Comparison of ENCODE assay signal across 30 cellular contexts in the genomic region with DNA sequence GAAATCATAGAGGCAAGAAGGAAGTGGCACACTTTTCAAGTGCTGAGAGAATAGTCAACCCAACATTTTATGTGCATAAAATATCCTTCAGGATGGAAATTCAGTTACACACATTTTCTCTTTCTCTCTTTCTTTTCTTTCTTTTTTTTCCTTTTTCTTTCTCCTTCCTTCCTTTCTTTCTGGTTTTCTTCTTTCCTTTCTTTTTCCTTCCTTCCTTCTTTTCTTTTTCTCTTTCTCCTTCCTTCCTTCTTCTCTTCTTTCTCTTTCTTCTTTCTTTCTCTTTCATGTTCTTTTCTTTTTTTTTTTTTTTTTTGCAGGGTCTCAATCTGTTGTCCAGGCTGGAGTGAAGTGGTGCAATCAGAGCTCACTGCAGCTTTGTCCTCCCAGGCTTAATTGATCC. TPM values are rescaled to one million over a fixed set of nuclear protein-coding genes. Genes with fewer than 3 reads are reported as not detected.
"Had no signal": no experiment of that assay in that cellular context is flagged by ENCODE, and none has a peak within 500 bp of the region (broad histone marks: within the 10 kb centered on the region; RNA-seq: fewer than 3 reads in every experiment).

No MANE protein-coding gene starts in this region.

- FAIRE-seq: bronchial epithelial cell, frontal cortex, TTC549 had no signal

- H3K27me3 ChIP-seq: esophagus muscularis mucosa, hepatocyte, left lung, neutrophil, ovary, right atrium auricular region, suprapubic skin, tibial nerve had no signal

- H3K9me3 Mint-ChIP-seq: activated CD4-positive, alpha-beta T cell treated with anti-CD3 and anti-CD28 coated beads, Interleukin-2, amount 10 ng/mL, durations not matched to agents 7 days and 5 days; activated naive CD4-positive, alpha-beta T cell treated with anti-CD3 and anti-CD28 coated beads, Interleukin-2, amount 10 ng/mL, durations not matched to agents 7 days and 5 days; activated T-cell treated with anti-CD3 and anti-CD28 coated beads, Interleukin-2, amount 50 U/mL, for 4 hours; immature natural killer cell; naive thymus-derived CD8-positive, alpha-beta T cell had no signal

- H3K36me3 Mint-ChIP-seq: activated naive CD4-positive, alpha-beta T cell treated with anti-CD3 and anti-CD28 coated beads, Interleukin-2, amount 10 ng/mL, durations not matched to agents 7 days and 5 days; immature natural killer cell; mesothelial cell of epicardium; naive thymus-derived CD8-positive, alpha-beta T cell had no signal

- H3K27ac Mint-ChIP-seq: activated CD4-positive, alpha-beta T cell treated with anti-CD3 and anti-CD28 coated beads, Interleukin-2, amount 10 ng/mL, durations not matched to agents 7 days and 5 days; activated naive CD4-positive, alpha-beta T cell treated with anti-CD3 and anti-CD28 coated beads, Interleukin-2, amount 10 ng/mL, durations not matched to agents 7 days and 5 days; mesothelial cell of epicardium; T-helper 2 cell treated with Interferon-gamma antibody and Interleukin-4, amounts not matched to agents 5 μg/mL and 100 μg/mL, for 36 hours had no signal

- H3K9me3 ChIP-seq: neutrophil, ovary, prostate gland, suprapubic skin had no signal

- H2AFZ ChIP-seq: hepatocyte had no signal

- H3K79me2 ChIP-seq: hepatocyte had no signal

- H3K27ac ChIP-seq: coronary artery, esophagus muscularis mucosa, hepatocyte, left lung, neutrophil, ovary, prostate gland, right atrium auricular region, suprapubic skin, tibial nerve, WERI-Rb-1 had no signal

- H3K36me3 ChIP-seq: esophagus muscularis mucosa, left lung, neutrophil, ovary, prostate gland, right atrium auricular region, suprapubic skin, tibial nerve, WERI-Rb-1 had no signal

- ATAC-seq: activated T-cell treated with anti-CD3 and anti-CD28 coated beads, Interleukin-2, amount 50 U/mL, for 4 hours; left lung; naive thymus-derived CD8-positive, alpha-beta T cell; stimulated activated naive CD8-positive, alpha-beta T cell treated with anti-CD3 and anti-CD28 coated beads, Interleukin-15, Interleukin-2, amounts not matched to agents 100 U/mL and 50 U/mL, for 24 hours had no signal

- H3K4me3 ChIP-seq: coronary artery, esophagus muscularis mucosa, hepatocyte, left lung, lung, ovary, prostate gland, right atrium auricular region, suprapubic skin, tibial nerve had no signal

- H3K4me3 Mint-ChIP-seq: activated CD4-positive, alpha-beta T cell treated with anti-CD3 and anti-CD28 coated beads, Interleukin-2, amount 10 ng/mL, durations not matched to agents 7 days and 5 days; activated naive CD4-positive, alpha-beta T cell treated with anti-CD3 and anti-CD28 coated beads, Interleukin-2, amount 10 ng/mL, durations not matched to agents 7 days and 5 days; activated T-cell treated with anti-CD3 and anti-CD28 coated beads, Interleukin-2, amount 50 U/mL, for 4 hours; mesothelial cell of epicardium; T-helper 2 cell treated with Interferon-gamma antibody and Interleukin-4, amounts not matched to agents 5 μg/mL and 100 μg/mL, for 36 hours had no signal

- H3K4me2 ChIP-seq: hepatocyte had no signal

- H3K27me3 Mint-ChIP-seq: naive thymus-derived CD8-positive, alpha-beta T cell had no signal

- DNase-seq: activated CD4-positive, alpha-beta T cell treated with anti-CD3 and anti-CD28 coated beads, Interleukin-2, amount 10 ng/mL, durations not matched to agents 7 days and 5 days; activated CD4-positive, CD25-positive, alpha-beta regulatory T cell treated with anti-CD3 and anti-CD28 coated beads, Interleukin-2, amount 50 U/mL, for 72 hours; activated effector memory CD4-positive, alpha-beta T cell treated with Interleukin-2 at 50 U/mL for 16 hours; activated naive CD4-positive, alpha-beta T cell treated with anti-CD3 and anti-CD28 coated beads, Interleukin-2, amount 10 ng/mL, durations not matched to agents 7 days and 5 days; activated T-cell treated with anti-CD3 and anti-CD28 coated beads, Interleukin-2, amount 50 U/mL, for 4 hours; cerebellar nuclear complex; glutamatergic neuron; immature natural killer cell; kidney glomerular epithelial cell; left lung; naive thymus-derived CD8-positive, alpha-beta T cell; ovary; stimulated activated CD4-positive, alpha-beta T cell treated with anti-CD3 and anti-CD28 coated beads, Interleukin-4, amount 100 ng/mL, for 24 hours; stimulated activated naive CD8-positive, alpha-beta T cell treated with anti-CD3 and anti-CD28 coated beads, Interleukin-15, Interleukin-2, amounts not matched to agents 100 U/mL and 50 U/mL, for 24 hours; WERI-Rb-1 had no signal

RNA-seq across cellular contexts. Expression of a gene that starts 38.7 kb away (rescaled TPM):
- total RNA-seq: activated CD4-positive, alpha-beta T cell treated with anti-CD3 and anti-CD28 coated beads, Interleukin-2, amount 10 ng/mL, durations not matched to agents 7 days and 5 days; activated T-cell treated with anti-CD3 and anti-CD28 coated beads, Interleukin-2, amount 50 U/mL, for 4 hours; bronchial epithelial cell; esophagus muscularis mucosa; frontal cortex; hepatocyte; left lung; lung; mesothelial cell of epicardium; naive thymus-derived CD8-positive, alpha-beta T cell; ovary; prostate gland; right atrium auricular region; suprapubic skin; urinary bladder had no signal
